ENCODE assay signal across 22 cellular contexts in the genomic region with DNA sequence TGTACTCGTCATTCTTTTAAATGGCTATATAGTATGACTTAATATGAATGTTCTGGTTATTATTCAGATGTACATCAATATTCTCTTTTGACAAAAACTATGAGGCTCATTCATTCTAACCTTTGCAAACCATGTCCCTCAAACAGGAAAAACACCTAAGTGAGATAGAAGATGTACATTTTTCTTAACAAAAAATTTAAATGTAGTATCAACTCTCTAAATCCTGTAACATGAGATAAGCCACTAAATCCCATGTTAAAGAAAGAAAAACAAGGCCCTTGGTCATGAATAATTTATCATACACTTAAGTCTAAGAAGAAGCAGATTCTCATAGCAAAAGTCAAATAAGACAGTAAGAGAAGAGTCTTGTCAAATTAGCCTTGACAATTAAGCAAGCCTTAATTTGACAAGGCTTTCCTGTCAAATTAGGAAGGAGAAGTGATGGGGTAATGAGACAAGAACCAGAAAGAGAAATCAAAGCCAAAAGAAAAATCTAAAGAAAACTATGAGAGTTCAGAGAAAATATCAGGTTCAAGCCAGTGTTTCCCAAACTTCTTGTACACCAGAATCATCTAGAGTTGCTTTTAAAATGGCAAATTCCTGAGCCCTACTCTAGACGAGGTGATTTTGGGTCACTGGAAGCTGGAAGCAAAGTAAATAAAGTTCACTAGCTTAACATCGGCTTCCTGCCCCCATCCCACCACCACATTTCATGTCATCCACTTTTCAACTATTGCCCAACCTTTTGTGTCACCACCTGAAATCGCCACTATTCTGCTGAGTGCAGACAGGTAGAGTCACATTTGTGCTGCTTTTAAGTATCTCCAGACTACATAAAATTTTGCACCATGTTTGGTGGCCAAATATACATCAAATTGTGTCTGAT.
DNase-seq lines count a peak whose midpoint lies in the region; ATAC-seq, FAIRE-seq and TF ChIP-seq lines count a peak whose summit lies in the region.
"Had no signal": no experiment of that assay in that cellular context is flagged by ENCODE, and none has a peak within 500 bp of the region (broad histone marks: within the 10 kb centered on the region; RNA-seq: fewer than 3 reads in every experiment).

No MANE protein-coding gene starts in this region.

- FAIRE-seq in small intestine (lab: Jason Lieb, UNC) = no peak
- FAIRE-seq: A204.1, bronchial epithelial cell, GM19239, urothelium cell line had no signal

- POLR2A ChIA-PET in RWPE1 (lab: Yijun Ruan, JAX; ENCODE audit: low non-redundant PET) = no interaction called here

- no peak for TF ChIP-seq POLR2A in thyroid gland (IDR thresholded peaks at IDR 0.05)
- TF ChIP-seq POLR2A in testis (IDR thresholded peaks at IDR 0.05) = no peak

- no peaks in the 10 kb centered on the region for H3K27me3 ChIP-seq in thyroid gland
- H3K27me3 ChIP-seq in testis = no peaks in the 10 kb centered on the region
- H3K27me3 ChIP-seq in small intestine (ENCODE audit: control insufficient read depth in 2 of 2, insufficient read depth in 2 of 2, low read length in 2 of 2) = no peaks in the 10 kb centered on the region

- no peaks in the 10 kb centered on the region for H3K27me3 Mint-ChIP-seq in natural killer cell (ENCODE audit: low read depth in 2 of 2)
- H3K27me3 Mint-ChIP-seq in natural killer cell treated with Interleukin-12 subunit alpha and Interleukin-12 subunit beta and Interleukin-15 and Interleukin-18, amount 100 ng/mL, for 72 hours = no peaks in the 10 kb centered on the region
- H3K27me3 Mint-ChIP-seq: activated CD4-positive, alpha-beta memory T cell treated with anti-CD3 and anti-CD28 coated beads for 36 hours; activated naive CD4-positive, alpha-beta T cell treated with anti-CD3 and anti-CD28 coated beads, Interleukin-2, amount 50 U/mL, for 24 hours; activated T-cell treated with anti-CD3 and anti-CD28 coated beads, Interleukin-2, amount 50 U/mL, for 24 hours; CD4-positive, CD25-positive, alpha-beta regulatory T cell had no signal

- no peak for ATAC-seq in natural killer cell
- no peak for ATAC-seq in natural killer cell treated with Interleukin-12 subunit alpha and Interleukin-12 subunit beta and Interleukin-15 and Interleukin-18, amount 100 ng/mL, for 72 hours
- ATAC-seq: esophagus mucosa; naive thymus-derived CD4-positive, alpha-beta T cell had no signal

- H3K4me3 Mint-ChIP-seq in natural killer cell = no peak overlapping the region
- H3K4me3 Mint-ChIP-seq in natural killer cell treated with Interleukin-12 subunit alpha and Interleukin-12 subunit beta and Interleukin-15 and Interleukin-18, amount 100 ng/mL, for 72 hours = no peak overlapping the region
- H3K4me3 Mint-ChIP-seq: activated CD4-positive, alpha-beta memory T cell treated with anti-CD3 and anti-CD28 coated beads for 36 hours; activated naive CD4-positive, alpha-beta T cell treated with anti-CD3 and anti-CD28 coated beads, Interleukin-2, amount 50 U/mL, for 24 hours; activated T-cell treated with anti-CD3 and anti-CD28 coated beads, Interleukin-2, amount 50 U/mL, for 24 hours; CD4-positive, CD25-positive, alpha-beta regulatory T cell; naive thymus-derived CD4-positive, alpha-beta T cell had no signal

- peak overlapping the region; percentile 24 to 42 for H3K27ac Mint-ChIP-seq in natural killer cell
- no peak overlapping the region for H3K27ac Mint-ChIP-seq in natural killer cell treated with Interleukin-12 subunit alpha and Interleukin-12 subunit beta and Interleukin-15 and Interleukin-18, amount 100 ng/mL, for 72 hours
- H3K27ac Mint-ChIP-seq: activated CD4-positive, alpha-beta memory T cell treated with anti-CD3 and anti-CD28 coated beads for 36 hours; activated naive CD4-positive, alpha-beta T cell treated with anti-CD3 and anti-CD28 coated beads, Interleukin-2, amount 50 U/mL, for 24 hours; activated T-cell treated with anti-CD3 and anti-CD28 coated beads, Interleukin-2, amount 50 U/mL, for 24 hours; CD4-positive, CD25-positive, alpha-beta regulatory T cell; naive thymus-derived CD4-positive, alpha-beta T cell had no signal

- WGBS in thyroid gland, 2 donors = 36 to 49% methylated on average over 4 of the region's 4 CpGs
- 75 to 77% methylated on average over 4 of the region's 4 CpGs for WGBS in testis, 2 donors
- 74 to 85% (median 85%) methylated on average over 4 of the region's 4 CpGs for WGBS in small intestine, 3 donors

- H3K36me3 Mint-ChIP-seq in natural killer cell = no peaks in the 10 kb centered on the region
- no peaks in the 10 kb centered on the region for H3K36me3 Mint-ChIP-seq in natural killer cell treated with Interleukin-12 subunit alpha and Interleukin-12 subunit beta and Interleukin-15 and Interleukin-18, amount 100 ng/mL, for 72 hours
- H3K36me3 Mint-ChIP-seq: activated CD4-positive, alpha-beta memory T cell treated with anti-CD3 and anti-CD28 coated beads for 36 hours; activated naive CD4-positive, alpha-beta T cell treated with anti-CD3 and anti-CD28 coated beads, Interleukin-2, amount 50 U/mL, for 24 hours; CD4-positive, CD25-positive, alpha-beta regulatory T cell; naive thymus-derived CD4-positive, alpha-beta T cell had no signal

- intact Hi-C loops in natural killer cell (cut with micrococcal nuclease) = no loop called here
- intact Hi-C loops in thyroid gland (cut with DNase I) = no loop called here
- intact Hi-C loops in testis (cut with DNase I; ENCODE audit: low total_unique reads) = no loop called here

- no peaks in the 10 kb centered on the region for H3K9me3 Mint-ChIP-seq in natural killer cell
- H3K9me3 Mint-ChIP-seq in natural killer cell treated with Interleukin-12 subunit alpha and Interleukin-12 subunit beta and Interleukin-15 and Interleukin-18, amount 100 ng/mL, for 72 hours = no peaks in the 10 kb centered on the region
- H3K9me3 Mint-ChIP-seq: activated CD4-positive, alpha-beta memory T cell treated with anti-CD3 and anti-CD28 coated beads for 36 hours; activated naive CD4-positive, alpha-beta T cell treated with anti-CD3 and anti-CD28 coated beads, Interleukin-2, amount 50 U/mL, for 24 hours; activated T-cell treated with anti-CD3 and anti-CD28 coated beads, Interleukin-2, amount 50 U/mL, for 24 hours; CD4-positive, CD25-positive, alpha-beta regulatory T cell; naive thymus-derived CD4-positive, alpha-beta T cell had no signal

- no peak for TF ChIP-seq CTCF in natural killer cell (IDR thresholded peaks at IDR 0.05)
- no peak for TF ChIP-seq CTCF in RWPE1 (conservative IDR thresholded peaks at IDR 0.05; ENCODE audit: low read depth)
- no peak for TF ChIP-seq CTCF in thyroid gland (IDR thresholded peaks at IDR 0.05)
- TF ChIP-seq CTCF in testis (IDR thresholded peaks at IDR 0.05) = no peak

- H3K4me1 ChIP-seq in thyroid gland = peaks cover 40 to 60% of the 10 kb centered on the region in 2 donors
- H3K4me1 ChIP-seq in testis = no peaks in the 10 kb centered on the region
- no peaks in the 10 kb centered on the region for H3K4me1 ChIP-seq in small intestine (ENCODE audit: control insufficient read depth in 2 of 2, insufficient read depth in 1 of 2, low read depth in 1 of 2, low read length in 1 of 2)

- H3K4me3 ChIP-seq in thyroid gland (replicated peaks in 1 of 3) (no peak overlapping the region), testis (no peak overlapping the region), small intestine (ENCODE audit: low read depth in 1 of 2, low read length in 2 of 2) (no peak overlapping the region)

- H3K4me1 Mint-ChIP-seq in natural killer cell = peaks cover 46 to 61% of the 10 kb centered on the region in 2 donors
- H3K4me1 Mint-ChIP-seq in natural killer cell treated with Interleukin-12 subunit alpha and Interleukin-12 subunit beta and Interleukin-15 and Interleukin-18, amount 100 ng/mL, for 72 hours (ENCODE audit: low read depth in 2 of 2) = peaks cover 29 to 37% of the 10 kb centered on the region in 2 donors
- H3K4me1 Mint-ChIP-seq: CD4-positive, CD25-positive, alpha-beta regulatory T cell had no signal

- H3K36me3 ChIP-seq in thyroid gland (no peaks in the 10 kb centered on the region), testis (ENCODE audit: low read depth, missing control alignments) (no peaks in the 10 kb centered on the region), small intestine (ENCODE audit: control insufficient read depth in 2 of 2, insufficient read depth in 2 of 2, low read length in 2 of 2) (no peaks in the 10 kb centered on the region)

- H3K27ac ChIP-seq in RWPE1 (peak overlapping the region; percentile 74), epithelial cell of prostate (peak overlapping the region; percentile 83), thyroid gland (peak overlapping the region; percentile 73 to 91 (median 81)), testis (no peak overlapping the region), small intestine (ENCODE audit: low read depth in 1 of 2, low read length in 1 of 2) (no peak overlapping the region)
- H3K27ac ChIP-seq: VCaP had no signal

- CTCF ChIA-PET in RWPE1 (lab: Yijun Ruan, JAX) = interaction anchor here (0.7 kb wide), 1 partner anchor 77 kb away, joined by 3 read pairs; no protein-coding TSS in a partner anchor

- no peak for DNase-seq in natural killer cell
- DNase-seq in natural killer cell treated with Interleukin-12 subunit alpha and Interleukin-12 subunit beta and Interleukin-15 and Interleukin-18, amount 100 ng/mL, for 72 hours (ENCODE audit: low spot score) = no peak
- DNase-seq in RWPE1 (ENCODE audit: low spot score) = no peak
- DNase-seq in epithelial cell of prostate (ENCODE audit: low read depth, low spot score) = no peak
- peak; percentile 57 to 63 for DNase-seq in thyroid gland
- DNase-seq in testis = no peak
- no peak for DNase-seq in SIG-M5 treated with dmso at 0.1 percent for 504 hours (lab: John Stamatoyannopoulos, UW; ENCODE audit: unreplicated experiment)
- DNase-seq in small intestine = no peak
- DNase-seq: activated CD4-positive, alpha-beta memory T cell treated with anti-CD3 and anti-CD28 coated beads for 36 hours; activated T-cell treated with anti-CD3 and anti-CD28 coated beads, Interleukin-2, amount 50 U/mL, for 24 hours; CD4-positive, CD25-positive, alpha-beta regulatory T cell; DND-41; KG1; naive thymus-derived CD4-positive, alpha-beta T cell; RPMI8226 had no signal

- H3K9me3 ChIP-seq in thyroid gland = no peaks in the 10 kb centered on the region
- no peaks in the 10 kb centered on the region for H3K9me3 ChIP-seq in testis
- no peaks in the 10 kb centered on the region for H3K9me3 ChIP-seq in small intestine (ENCODE audit: control insufficient read depth, low read depth)

Comparison
In these comparisons a context has a peak if more than half of its experiments do, and no peak if none do; other contexts are left out.
1. H3K27ac Mint-ChIP-seq: peak in natural killer cell (2 of 2); none in natural killer cell treated with Interleukin-12 subunit alpha and Interleukin-12 subunit beta and Interleukin-15 and Interleukin-18, amount 100 ng/mL, for 72 hours (0 of 2).
2. DNase-seq: peak in thyroid gland (2 of 2); none in natural killer cell (single experiment), natural killer cell treated with Interleukin-12 subunit alpha and Interleukin-12 subunit beta and Interleukin-15 and Interleukin-18, amount 100 ng/mL, for 72 hours (single experiment), RWPE1 (single experiment), epithelial cell of prostate (single experiment), testis (single experiment), SIG-M5 treated with dmso at 0.1 percent for 504 hours (single experiment) and small intestine (single experiment).
3. H3K27ac ChIP-seq: peak in RWPE1 (single experiment), epithelial cell of prostate (single experiment) and thyroid gland (3 of 3); none in testis (0 of 2) and small intestine (0 of 2).